In genomic region chr13:37158481-37158880, GRCh38 we compare ENCODE assay signal across 3 cellular contexts. TPM values are rescaled to one million over a fixed set of nuclear protein-coding genes. Genes with fewer than 3 reads are reported as not detected.
"Had no signal": no experiment of that assay in that cellular context is flagged by ENCODE, and none has a peak within 500 bp of the region (broad histone marks: within the 10 kb centered on the region; RNA-seq: fewer than 3 reads in every experiment).

No MANE protein-coding gene starts in this region.

- DNase-seq: GDM1, GF-D8 had no signal

- H3K4me3 ChIP-seq: GM12878 had no signal

- ATAC-seq: GM12878 had no signal

RNA-seq across cellular contexts. Expression of gene CSNK1A1L, which starts 53.0 kb away (rescaled TPM):
- total RNA-seq: GM12878 had no signal
